8 cellular contexts compared by ENCODE assay signal in genomic region chr16:8866118-8866883, GRCh38. TPM values are rescaled to one million over a fixed set of nuclear protein-coding genes. Genes with fewer than 3 reads are reported as not detected.
DNase-seq lines count a peak whose midpoint lies in the region; ATAC-seq and FAIRE-seq lines count a peak whose summit lies in the region.

No MANE protein-coding gene starts in this region.

- H3K27me3 ChIP-seq in effector memory CD4-positive, alpha-beta T cell (replicated peaks; ENCODE audit: control insufficient read depth, insufficient read depth, low read length, poor library complexity, severe bottlenecking), result no peaks in the 10 kb centered on the region
- H3K27me3 ChIP-seq in mucosa of rectum (ENCODE audit: control insufficient read depth in 2 of 2, insufficient read depth in 2 of 2, low read length in 2 of 2), result no peaks in the 10 kb centered on the region

- H3K27ac ChIP-seq in effector memory CD4-positive, alpha-beta T cell (ENCODE audit: insufficient read depth, low read length, poor library complexity, severe bottlenecking), result peak overlapping the region; percentile 55
- peak overlapping the region in 1 of 2 donors; percentile 92 for H3K27ac ChIP-seq in mucosa of rectum (ENCODE audit: low read depth in 2 of 2, low read length in 2 of 2)

- no peak for ATAC-seq in GM18909 (IDR thresholded peaks at IDR 0.05; ENCODE audit: poor library complexity, unreplicated experiment)

- no peaks in the 10 kb centered on the region for H3K36me3 ChIP-seq in effector memory CD4-positive, alpha-beta T cell (ENCODE audit: control insufficient read depth, insufficient read depth, low read length)
- no peaks in the 10 kb centered on the region for H3K36me3 ChIP-seq in mucosa of rectum (ENCODE audit: control insufficient read depth in 2 of 2, insufficient read depth in 2 of 2, low read length in 2 of 2)

- DNase-seq in AG20443 (ENCODE audit: low spot score), result peak; percentile 26
- peak; percentile 23 for DNase-seq in NCI-H1105 treated with DMSO at 0.1 percent for 48 hours (lab: John Stamatoyannopoulos, UW)
- no peak for DNase-seq in effector memory CD4-positive, alpha-beta T cell
- DNase-seq in urothelium cell line (ENCODE audit: low spot score), result no peak
- no peak for DNase-seq in HCEC 1CT
- no peak for DNase-seq in HT-29 (ENCODE audit: low spot score)

- FAIRE-seq in urothelium cell line (lab: Jason Lieb, UNC), result no peak

- H3K9ac ChIP-seq in mucosa of rectum (ENCODE audit: low read depth in 1 of 2, low read length in 2 of 2), result peak overlapping the region in 1 of 2 donors; percentile 74

- peaks cover 14% of the 10 kb centered on the region for H3K4me1 ChIP-seq in effector memory CD4-positive, alpha-beta T cell (ENCODE audit: control insufficient read depth, insufficient read depth, low read length, poor library complexity, severe bottlenecking)
- H3K4me1 ChIP-seq in mucosa of rectum (ENCODE audit: control insufficient read depth in 2 of 2, insufficient read depth in 2 of 2, low read length in 2 of 2), result peaks cover 44 to 48% of the 10 kb centered on the region in 2 donors

- H3K4me3 ChIP-seq in effector memory CD4-positive, alpha-beta T cell (ENCODE audit: insufficient read depth, low read depth, low read length, poor library complexity, severe bottlenecking), result peak overlapping the region; percentile 88
- H3K4me3 ChIP-seq in mucosa of rectum (ENCODE audit: low read length in 2 of 2), result peak overlapping the region; percentile 74 to 89

- H3K9me3 ChIP-seq in effector memory CD4-positive, alpha-beta T cell (ENCODE audit: control insufficient read depth, low read length), result no peaks in the 10 kb centered on the region
- no peaks in the 10 kb centered on the region for H3K9me3 ChIP-seq in mucosa of rectum (ENCODE audit: control insufficient read depth in 2 of 2, low read length in 2 of 2)

RNA-seq across cellular contexts. Expression of gene CARHSP1, which starts 2.5 kb away (rescaled TPM):
- total RNA-seq in HT-29 (2014; rRNA removed; shearing (Covaris generic)), result 197 and 220 TPM in 2 replicates

RNA-seq across cellular contexts. Expression of gene LITAFD, which starts 15.8 kb away (rescaled TPM):
- not detected in 2 replicates for total RNA-seq in HT-29 (2014; rRNA removed; shearing (Covaris generic))

Comparison
In these comparisons a context has a peak if more than half of its experiments do, and no peak if none do; other contexts are left out.
1. DNase-seq: peak in AG20443 (single experiment) and NCI-H1105 treated with DMSO at 0.1 percent for 48 hours (single experiment); none in effector memory CD4-positive, alpha-beta T cell (0 of 3), urothelium cell line (single experiment), HCEC 1CT (single experiment) and HT-29 (single experiment).